Comparison of ENCODE assay signal across 1 cellular context in genomic region chr15:72272213-72272996, GRCh38.
TF ChIP-seq lines count a peak whose summit lies in the region.

A gene with protein sequence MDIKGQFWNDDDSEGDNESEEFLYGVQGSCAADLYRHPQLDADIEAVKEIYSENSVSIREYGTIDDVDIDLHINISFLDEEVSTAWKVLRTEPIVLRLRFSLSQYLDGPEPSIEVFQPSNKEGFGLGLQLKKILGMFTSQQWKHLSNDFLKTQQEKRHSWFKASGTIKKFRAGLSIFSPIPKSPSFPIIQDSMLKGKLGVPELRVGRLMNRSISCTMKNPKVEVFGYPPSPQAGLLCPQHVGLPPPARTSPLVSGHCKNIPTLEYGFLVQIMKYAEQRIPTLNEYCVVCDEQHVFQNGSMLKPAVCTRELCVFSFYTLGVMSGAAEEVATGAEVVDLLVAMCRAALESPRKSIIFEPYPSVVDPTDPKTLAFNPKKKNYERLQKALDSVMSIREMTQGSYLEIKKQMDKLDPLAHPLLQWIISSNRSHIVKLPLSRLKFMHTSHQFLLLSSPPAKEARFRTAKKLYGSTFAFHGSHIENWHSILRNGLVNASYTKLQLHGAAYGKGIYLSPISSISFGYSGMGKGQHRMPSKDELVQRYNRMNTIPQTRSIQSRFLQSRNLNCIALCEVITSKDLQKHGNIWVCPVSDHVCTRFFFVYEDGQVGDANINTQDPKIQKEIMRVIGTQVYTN (minus strand): TSS chr15:72272554. CDS start chr15:72267477, 5,077 bp downstream.

TF ChIP-seq in K562, 482 proteins besides CTCF, POLR2A, EP300 and RAD21 (continued from another document and continues in another):
- TF ChIP-seq, protein P1, sequence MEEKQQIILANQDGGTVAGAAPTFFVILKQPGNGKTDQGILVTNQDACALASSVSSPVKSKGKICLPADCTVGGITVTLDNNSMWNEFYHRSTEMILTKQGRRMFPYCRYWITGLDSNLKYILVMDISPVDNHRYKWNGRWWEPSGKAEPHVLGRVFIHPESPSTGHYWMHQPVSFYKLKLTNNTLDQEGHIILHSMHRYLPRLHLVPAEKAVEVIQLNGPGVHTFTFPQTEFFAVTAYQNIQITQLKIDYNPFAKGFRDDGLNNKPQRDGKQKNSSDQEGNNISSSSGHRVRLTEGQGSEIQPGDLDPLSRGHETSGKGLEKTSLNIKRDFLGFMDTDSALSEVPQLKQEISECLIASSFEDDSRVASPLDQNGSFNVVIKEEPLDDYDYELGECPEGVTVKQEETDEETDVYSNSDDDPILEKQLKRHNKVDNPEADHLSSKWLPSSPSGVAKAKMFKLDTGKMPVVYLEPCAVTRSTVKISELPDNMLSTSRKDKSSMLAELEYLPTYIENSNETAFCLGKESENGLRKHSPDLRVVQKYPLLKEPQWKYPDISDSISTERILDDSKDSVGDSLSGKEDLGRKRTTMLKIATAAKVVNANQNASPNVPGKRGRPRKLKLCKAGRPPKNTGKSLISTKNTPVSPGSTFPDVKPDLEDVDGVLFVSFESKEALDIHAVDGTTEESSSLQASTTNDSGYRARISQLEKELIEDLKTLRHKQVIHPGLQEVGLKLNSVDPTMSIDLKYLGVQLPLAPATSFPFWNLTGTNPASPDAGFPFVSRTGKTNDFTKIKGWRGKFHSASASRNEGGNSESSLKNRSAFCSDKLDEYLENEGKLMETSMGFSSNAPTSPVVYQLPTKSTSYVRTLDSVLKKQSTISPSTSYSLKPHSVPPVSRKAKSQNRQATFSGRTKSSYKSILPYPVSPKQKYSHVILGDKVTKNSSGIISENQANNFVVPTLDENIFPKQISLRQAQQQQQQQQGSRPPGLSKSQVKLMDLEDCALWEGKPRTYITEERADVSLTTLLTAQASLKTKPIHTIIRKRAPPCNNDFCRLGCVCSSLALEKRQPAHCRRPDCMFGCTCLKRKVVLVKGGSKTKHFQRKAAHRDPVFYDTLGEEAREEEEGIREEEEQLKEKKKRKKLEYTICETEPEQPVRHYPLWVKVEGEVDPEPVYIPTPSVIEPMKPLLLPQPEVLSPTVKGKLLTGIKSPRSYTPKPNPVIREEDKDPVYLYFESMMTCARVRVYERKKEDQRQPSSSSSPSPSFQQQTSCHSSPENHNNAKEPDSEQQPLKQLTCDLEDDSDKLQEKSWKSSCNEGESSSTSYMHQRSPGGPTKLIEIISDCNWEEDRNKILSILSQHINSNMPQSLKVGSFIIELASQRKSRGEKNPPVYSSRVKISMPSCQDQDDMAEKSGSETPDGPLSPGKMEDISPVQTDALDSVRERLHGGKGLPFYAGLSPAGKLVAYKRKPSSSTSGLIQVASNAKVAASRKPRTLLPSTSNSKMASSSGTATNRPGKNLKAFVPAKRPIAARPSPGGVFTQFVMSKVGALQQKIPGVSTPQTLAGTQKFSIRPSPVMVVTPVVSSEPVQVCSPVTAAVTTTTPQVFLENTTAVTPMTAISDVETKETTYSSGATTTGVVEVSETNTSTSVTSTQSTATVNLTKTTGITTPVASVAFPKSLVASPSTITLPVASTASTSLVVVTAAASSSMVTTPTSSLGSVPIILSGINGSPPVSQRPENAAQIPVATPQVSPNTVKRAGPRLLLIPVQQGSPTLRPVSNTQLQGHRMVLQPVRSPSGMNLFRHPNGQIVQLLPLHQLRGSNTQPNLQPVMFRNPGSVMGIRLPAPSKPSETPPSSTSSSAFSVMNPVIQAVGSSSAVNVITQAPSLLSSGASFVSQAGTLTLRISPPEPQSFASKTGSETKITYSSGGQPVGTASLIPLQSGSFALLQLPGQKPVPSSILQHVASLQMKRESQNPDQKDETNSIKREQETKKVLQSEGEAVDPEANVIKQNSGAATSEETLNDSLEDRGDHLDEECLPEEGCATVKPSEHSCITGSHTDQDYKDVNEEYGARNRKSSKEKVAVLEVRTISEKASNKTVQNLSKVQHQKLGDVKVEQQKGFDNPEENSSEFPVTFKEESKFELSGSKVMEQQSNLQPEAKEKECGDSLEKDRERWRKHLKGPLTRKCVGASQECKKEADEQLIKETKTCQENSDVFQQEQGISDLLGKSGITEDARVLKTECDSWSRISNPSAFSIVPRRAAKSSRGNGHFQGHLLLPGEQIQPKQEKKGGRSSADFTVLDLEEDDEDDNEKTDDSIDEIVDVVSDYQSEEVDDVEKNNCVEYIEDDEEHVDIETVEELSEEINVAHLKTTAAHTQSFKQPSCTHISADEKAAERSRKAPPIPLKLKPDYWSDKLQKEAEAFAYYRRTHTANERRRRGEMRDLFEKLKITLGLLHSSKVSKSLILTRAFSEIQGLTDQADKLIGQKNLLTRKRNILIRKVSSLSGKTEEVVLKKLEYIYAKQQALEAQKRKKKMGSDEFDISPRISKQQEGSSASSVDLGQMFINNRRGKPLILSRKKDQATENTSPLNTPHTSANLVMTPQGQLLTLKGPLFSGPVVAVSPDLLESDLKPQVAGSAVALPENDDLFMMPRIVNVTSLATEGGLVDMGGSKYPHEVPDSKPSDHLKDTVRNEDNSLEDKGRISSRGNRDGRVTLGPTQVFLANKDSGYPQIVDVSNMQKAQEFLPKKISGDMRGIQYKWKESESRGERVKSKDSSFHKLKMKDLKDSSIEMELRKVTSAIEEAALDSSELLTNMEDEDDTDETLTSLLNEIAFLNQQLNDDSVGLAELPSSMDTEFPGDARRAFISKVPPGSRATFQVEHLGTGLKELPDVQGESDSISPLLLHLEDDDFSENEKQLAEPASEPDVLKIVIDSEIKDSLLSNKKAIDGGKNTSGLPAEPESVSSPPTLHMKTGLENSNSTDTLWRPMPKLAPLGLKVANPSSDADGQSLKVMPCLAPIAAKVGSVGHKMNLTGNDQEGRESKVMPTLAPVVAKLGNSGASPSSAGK (IDR thresholded peaks at IDR 0.05): peak; percentile 97
- TF ChIP-seq ZNF699 (CRISPR knock-in tag; IDR thresholded peaks at IDR 0.05; ENCODE audit: insufficient replicate concordance) (no peak), CHD4 (IDR thresholded peaks at IDR 0.05; ENCODE audit: insufficient read depth, insufficient replicate concordance, low read depth, low read length, poor library complexity, severe bottlenecking) (no peak), ZC3H8 (IDR thresholded peaks at IDR 0.05) (no peak), PCBP1 (IDR thresholded peaks at IDR 0.05; ENCODE audit: low read depth, low read length, poor library complexity, severe bottlenecking) (no peak), JUND (IDR thresholded peaks at IDR 0.05; ENCODE audit: borderline replicate concordance, low read depth, low read length) (no peak; the same call in none of the 2 replicates), JUND (tag; IDR thresholded peaks at IDR 0.05; ENCODE audit: borderline replicate concordance, low read depth, low read length) (no peak; the same call in 2 of the 3 replicates), ZNF592 (IDR thresholded peaks at IDR 0.05) (peak; percentile 85), ZBTB7A (IDR thresholded peaks at IDR 0.05; ENCODE audit: borderline replicate concordance, control insufficient read depth, low read depth, low read length) (peak; percentile 68; the same call in 1 of the 2 replicates), ZNF197 (CRISPR knock-in tag; IDR thresholded peaks at IDR 0.05; ENCODE audit: low read depth) (peak; percentile 58; the same call in 1 of the 2 replicates), ATF3 (IDR thresholded peaks at IDR 0.05) (no peak), ATF3 (CRISPR knock-in tag; conservative IDR thresholded peaks at IDR 0.05) (no peak), ZBTB8A (IDR thresholded peaks at IDR 0.05; ENCODE audit: partially characterized antibody) (no peak), WHSC1 (IDR thresholded peaks at IDR 0.05; ENCODE audit: low read length) (no peak), SAP30 (IDR thresholded peaks at IDR 0.05; ENCODE audit: borderline replicate concordance, insufficient read depth, low read depth, low read length, poor library complexity, severe bottlenecking) (peak; percentile 77), MBD2 (IDR thresholded peaks at IDR 0.05; ENCODE audit: borderline replicate concordance, low read depth) (peak; percentile 51; the same call in 1 of the 2 replicates), ZNF146 (CRISPR knock-in tag; IDR thresholded peaks at IDR 0.05; ENCODE audit: unreplicated experiment) (no peak), MIER1 (IDR thresholded peaks at IDR 0.05; ENCODE audit: low read depth) (no peak), ZBTB2 (IDR thresholded peaks at IDR 0.05) (peak; percentile 95), HMG20B (CRISPR knock-in tag; IDR thresholded peaks at IDR 0.05) (no peak), SREBF2 (CRISPR knock-in tag; IDR thresholded peaks at IDR 0.05) (no peak), TBL1XR1 (IDR thresholded peaks at IDR 0.05; ENCODE audit: low read length in 2 of 2) (no peak), BRCA1 (IDR thresholded peaks at IDR 0.05) (no peak), BRCA1 (CRISPR knock-in tag; IDR thresholded peaks at IDR 0.05) (no peak)
- TF ChIP-seq, protein P2, sequence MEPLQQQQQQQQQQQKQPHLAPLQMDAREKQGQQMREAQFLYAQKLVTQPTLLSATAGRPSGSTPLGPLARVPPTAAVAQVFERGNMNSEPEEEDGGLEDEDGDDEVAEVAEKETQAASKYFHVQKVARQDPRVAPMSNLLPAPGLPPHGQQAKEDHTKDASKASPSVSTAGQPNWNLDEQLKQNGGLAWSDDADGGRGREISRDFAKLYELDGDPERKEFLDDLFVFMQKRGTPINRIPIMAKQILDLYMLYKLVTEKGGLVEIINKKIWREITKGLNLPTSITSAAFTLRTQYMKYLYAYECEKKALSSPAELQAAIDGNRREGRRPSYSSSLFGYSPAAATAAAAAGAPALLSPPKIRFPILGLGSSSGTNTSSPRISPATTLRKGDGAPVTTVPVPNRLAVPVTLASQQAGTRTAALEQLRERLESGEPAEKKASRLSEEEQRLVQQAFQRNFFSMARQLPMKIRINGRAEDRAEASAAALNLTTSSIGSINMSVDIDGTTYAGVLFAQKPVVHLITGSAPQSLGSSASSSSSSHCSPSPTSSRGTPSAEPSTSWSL (CRISPR knock-in tag; IDR thresholded peaks at IDR 0.05; ENCODE audit: borderline replicate concordance): no peak
- TF ChIP-seq, protein P3, sequence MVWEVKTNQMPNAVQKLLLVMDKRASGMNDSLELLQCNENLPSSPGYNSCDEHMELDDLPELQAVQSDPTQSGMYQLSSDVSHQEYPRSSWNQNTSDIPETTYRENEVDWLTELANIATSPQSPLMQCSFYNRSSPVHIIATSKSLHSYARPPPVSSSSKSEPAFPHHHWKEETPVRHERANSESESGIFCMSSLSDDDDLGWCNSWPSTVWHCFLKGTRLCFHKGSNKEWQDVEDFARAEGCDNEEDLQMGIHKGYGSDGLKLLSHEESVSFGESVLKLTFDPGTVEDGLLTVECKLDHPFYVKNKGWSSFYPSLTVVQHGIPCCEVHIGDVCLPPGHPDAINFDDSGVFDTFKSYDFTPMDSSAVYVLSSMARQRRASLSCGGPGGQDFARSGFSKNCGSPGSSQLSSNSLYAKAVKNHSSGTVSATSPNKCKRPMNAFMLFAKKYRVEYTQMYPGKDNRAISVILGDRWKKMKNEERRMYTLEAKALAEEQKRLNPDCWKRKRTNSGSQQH (CRISPR knock-in tag; IDR thresholded peaks at IDR 0.05): 0 out of 2 replicates have a peak, but pooled peaks have one; percentile 13
- TF ChIP-seq, protein P4, sequence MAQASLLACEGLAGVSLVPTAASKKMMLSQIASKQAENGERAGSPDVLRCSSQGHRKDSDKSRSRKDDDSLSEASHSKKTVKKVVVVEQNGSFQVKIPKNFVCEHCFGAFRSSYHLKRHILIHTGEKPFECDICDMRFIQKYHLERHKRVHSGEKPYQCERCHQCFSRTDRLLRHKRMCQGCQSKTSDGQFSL (CRISPR knock-in tag; IDR thresholded peaks at IDR 0.05): peak; percentile 92
- TF ChIP-seq, protein P4 (tag; IDR thresholded peaks at IDR 0.05): peak in 1 of 2 experiments; percentile 81; a peak in 1 of 4 replicates
